Comparison of ENCODE assay signal across 22 cellular contexts in genomic region chr1:118927826-118928225, GRCh38.
"Had no signal": no experiment of that assay in that cellular context is flagged by ENCODE, and none has a peak within 500 bp of the region (broad histone marks: within the 10 kb centered on the region; RNA-seq: fewer than 3 reads in every experiment).

No MANE protein-coding gene starts in this region.

- H3K9me3 ChIP-seq: heart left ventricle, prostate gland, right lobe of liver, suprapubic skin, thyroid gland, upper lobe of left lung, vagina had no signal

- H3K4me1 ChIP-seq: heart left ventricle, parathyroid adenoma, prostate gland, right lobe of liver, suprapubic skin, thyroid gland, upper lobe of left lung, vagina had no signal

- ATAC-seq: esophagus mucosa; heart left ventricle; naive thymus-derived CD4-positive, alpha-beta T cell; right lobe of liver; stimulated activated effector memory CD8-positive, alpha-beta T cell treated with anti-CD3 and anti-CD28 coated beads, Interleukin-12 subunit alpha, Interleukin-12 subunit beta, amount 100 ng/mL, for 72 hours; stimulated activated naive CD8-positive, alpha-beta T cell treated with anti-CD3 and anti-CD28 coated beads, Interleukin-15, Interleukin-2, amounts not matched to agents 100 U/mL and 50 U/mL, for 24 hours had no signal

- H2AFZ ChIP-seq: parathyroid adenoma had no signal

- H3K4me1 Mint-ChIP-seq: naive thymus-derived CD4-positive, alpha-beta T cell; stimulated activated effector memory CD8-positive, alpha-beta T cell treated with anti-CD3 and anti-CD28 coated beads, Interleukin-12 subunit alpha, Interleukin-12 subunit beta, amount 100 ng/mL, for 72 hours had no signal

- H3K27ac Mint-ChIP-seq: naive thymus-derived CD4-positive, alpha-beta T cell; nephron progenitor cell; stimulated activated effector memory CD8-positive, alpha-beta T cell treated with anti-CD3 and anti-CD28 coated beads, Interleukin-12 subunit alpha, Interleukin-12 subunit beta, amount 100 ng/mL, for 72 hours had no signal

- H3K27me3 ChIP-seq: heart left ventricle, right lobe of liver, suprapubic skin, thyroid gland, upper lobe of left lung, vagina had no signal

- H3K9ac ChIP-seq: parathyroid adenoma had no signal

- H3K36me3 Mint-ChIP-seq: naive thymus-derived CD4-positive, alpha-beta T cell; stimulated activated effector memory CD8-positive, alpha-beta T cell treated with anti-CD3 and anti-CD28 coated beads, Interleukin-12 subunit alpha, Interleukin-12 subunit beta, amount 100 ng/mL, for 72 hours had no signal

- DNase-seq: effector CD4-positive, alpha-beta T cell; foreskin melanocyte; heart left ventricle; hippocampal formation; kidney glomerular epithelial cell; mammary epithelial cell; naive thymus-derived CD4-positive, alpha-beta T cell; nephron progenitor cell; right lobe of liver; stimulated activated CD4-positive, alpha-beta T cell treated with anti-CD3 and anti-CD28 coated beads, Interleukin-4, amount 100 ng/mL, for 1 hour; stimulated activated CD8-positive, alpha-beta memory T cell treated with anti-CD3 and anti-CD28 coated beads, Interleukin-4, amount 100 ng/mL, for 48 hours; stimulated activated naive CD8-positive, alpha-beta T cell treated with anti-CD3 and anti-CD28 coated beads, Interleukin-15, Interleukin-2, amounts not matched to agents 100 U/mL and 50 U/mL, for 24 hours; thyroid gland; upper lobe of left lung had no signal

- H3K79me2 ChIP-seq: parathyroid adenoma had no signal

- H3K9me3 Mint-ChIP-seq: nephron progenitor cell had no signal

- H3K27ac ChIP-seq: coronary artery, heart left ventricle, parathyroid adenoma, prostate gland, right lobe of liver, suprapubic skin, thyroid gland, upper lobe of left lung, vagina had no signal

- H3K4me3 Mint-ChIP-seq: naive thymus-derived CD4-positive, alpha-beta T cell; nephron progenitor cell; stimulated activated effector memory CD8-positive, alpha-beta T cell treated with anti-CD3 and anti-CD28 coated beads, Interleukin-12 subunit alpha, Interleukin-12 subunit beta, amount 100 ng/mL, for 72 hours had no signal

- FAIRE-seq: islet of Langerhans had no signal

- H3K4me3 ChIP-seq: coronary artery, heart left ventricle, prostate gland, right lobe of liver, suprapubic skin, thyroid gland, upper lobe of left lung, vagina had no signal

- H3K36me3 ChIP-seq: heart left ventricle, prostate gland, right lobe of liver, suprapubic skin, thyroid gland, upper lobe of left lung, vagina had no signal
